In genomic region chr4:128061566-128062536, GRCh38 we compare ENCODE assay signal across 8 cellular contexts. TPM values are rescaled to one million over a fixed set of nuclear protein-coding genes. Genes with fewer than 3 reads are reported as not detected.
DNase-seq lines count a peak whose midpoint lies in the region; ATAC-seq, FAIRE-seq and TF ChIP-seq lines count a peak whose summit lies in the region.

No MANE protein-coding gene starts in this region.

- no peaks in the 10 kb centered on the region for H3K9me3 Mint-ChIP-seq in GM23338
- H3K9me3 Mint-ChIP-seq in activated naive CD8-positive, alpha-beta T cell (ENCODE audit: low read depth), result no peaks in the 10 kb centered on the region

- peak overlapping the region; percentile 92 for H3K4me3 ChIP-seq in GM23338
- peak overlapping the region; percentile 78 for H3K4me3 ChIP-seq in Karpas-422 (ENCODE audit: low read length)
- peak overlapping the region; percentile 70 to 94 for H3K4me3 ChIP-seq in SK-N-SH (ENCODE audit: low read depth in 2 of 2, low read length in 1 of 2)
- H3K4me3 ChIP-seq in cardiac muscle cell, result peak overlapping the region; percentile 75
- peak overlapping the region; percentile 64 to 88 (median 76) for H3K4me3 ChIP-seq in pancreas
- peak overlapping the region; percentile 42 to 87 (median 78) for H3K4me3 ChIP-seq in thyroid gland (replicated peaks in 1 of 3)

- TF ChIP-seq CTCF in GM23338 (conservative IDR thresholded peaks at IDR 0.05; ENCODE audit: low read depth in 2 of 2), result peak; percentile 13 to 25; a peak in 1 of 4 replicates
- peak; percentile 39 for TF ChIP-seq CTCF in SK-N-SH (IDR thresholded peaks at IDR 0.05)
- TF ChIP-seq CTCF in cardiac muscle cell (IDR thresholded peaks at IDR 0.05; ENCODE audit: low read depth, low read length), result no peak
- TF ChIP-seq CTCF in pancreas (IDR thresholded peaks at IDR 0.05), result no peak
- peak in 2 of 6 experiments; percentile 8 to 16 for TF ChIP-seq CTCF in thyroid gland (IDR thresholded peaks at IDR 0.05)

- peak overlapping the region; percentile 86 for H3K9ac ChIP-seq in ES-I3 (ENCODE audit: low read depth, low read length)
- peak overlapping the region; percentile 86 for H3K9ac ChIP-seq in Karpas-422 (ENCODE audit: low read length)
- H3K9ac ChIP-seq in SK-N-SH, result peak overlapping the region; percentile 98

- H3K4me1 ChIP-seq in ES-I3 (ENCODE audit: insufficient read depth, low read length) (no peaks in the 10 kb centered on the region), GM23338 (ENCODE audit: insufficient read depth) (peaks cover 22% of the 10 kb centered on the region; the same call in 1 of the 2 replicates), Karpas-422 (ENCODE audit: low read length) (peaks cover 29% of the 10 kb centered on the region), SK-N-SH (ENCODE audit: control insufficient read depth in 1 of 2, insufficient read depth in 2 of 2, low read depth in 1 of 2, low read length in 1 of 2) (no peaks in the 10 kb centered on the region; a peak in 1 of 4 replicates), cardiac muscle cell (ENCODE audit: low read depth) (no peaks in the 10 kb centered on the region), pancreas (peaks cover 0 to 9% (median 0%) of the 10 kb centered on the region in 3 donors), thyroid gland (peaks cover 0 to 5% of the 10 kb centered on the region in 2 donors)

- H3K9me3 ChIP-seq in ES-I3 (ENCODE audit: control insufficient read depth, insufficient read depth, low read length) (no peaks in the 10 kb centered on the region), Karpas-422 (ENCODE audit: low read length) (no peaks in the 10 kb centered on the region), SK-N-SH (no peaks in the 10 kb centered on the region), cardiac muscle cell (ENCODE audit: low read depth) (no peaks in the 10 kb centered on the region), pancreas (no peaks in the 10 kb centered on the region), thyroid gland (no peaks in the 10 kb centered on the region)

- TF ChIP-seq RAD21 in SK-N-SH (IDR thresholded peaks at IDR 0.05; ENCODE audit: low read length), result 0 out of 2 replicates have a peak, but pooled peaks have one; percentile 5

- H3K4me2 ChIP-seq in GM23338 (peak overlapping the region; percentile 81), Karpas-422 (ENCODE audit: low read depth, low read length, poor library complexity, severe bottlenecking) (peak overlapping the region; percentile 96), SK-N-SH (peak overlapping the region; percentile 91)

- TF ChIP-seq EP300 in SK-N-SH (IDR thresholded peaks at IDR 0.05; ENCODE audit: borderline replicate concordance in 1 of 2, low read depth in 1 of 2, low read length in 1 of 2), result peak in 1 of 2 experiments; percentile 8; a peak in 1 of 4 replicates

- H3K36me3 ChIP-seq in ES-I3 (ENCODE audit: insufficient read depth, low read length) (no peaks in the 10 kb centered on the region), GM23338 (ENCODE audit: insufficient read depth) (no peaks in the 10 kb centered on the region), Karpas-422 (ENCODE audit: insufficient read depth, low read length) (no peaks in the 10 kb centered on the region), SK-N-SH (replicated peaks in 1 of 2; ENCODE audit: control insufficient read depth in 1 of 2, insufficient read depth in 2 of 2, low read length in 1 of 2) (no peaks in the 10 kb centered on the region), cardiac muscle cell (no peaks in the 10 kb centered on the region), pancreas (no peaks in the 10 kb centered on the region), thyroid gland (no peaks in the 10 kb centered on the region)

- H3F3A ChIP-seq in GM23338 (replicated peaks; ENCODE audit: low read depth), result peaks cover 11% of the 10 kb centered on the region; the same call in 1 of the 2 replicates
- H3F3A ChIP-seq in SK-N-SH (replicated peaks; ENCODE audit: insufficient read depth), result peaks cover 5% of the 10 kb centered on the region

- 4% methylated on average over 20 of the region's 101 CpGs for WGBS in SK-N-SH (ENCODE audit: low lambda C conversion rate)
- WGBS in pancreas, 2 donors, result 1% methylated on average over 43 to 101 of the region's 101 CpGs
- WGBS in thyroid gland, 2 donors, result 1 to 2% methylated on average over 12 to 24 of the region's 101 CpGs

- peak in 1 of 2 donors; percentile 71 for TF ChIP-seq POLR2A in thyroid gland (IDR thresholded peaks at IDR 0.05)

- peaks cover 17% of the 10 kb centered on the region for H3K4me1 Mint-ChIP-seq in GM23338
- H3K4me1 Mint-ChIP-seq in activated naive CD8-positive, alpha-beta T cell (ENCODE audit: low read depth), result peaks cover 16% of the 10 kb centered on the region

- no peaks in the 10 kb centered on the region; the same call in 2 of the 3 replicates for H3K36me3 Mint-ChIP-seq in GM23338 (ENCODE audit: low read depth)
- no peaks in the 10 kb centered on the region for H3K36me3 Mint-ChIP-seq in activated naive CD8-positive, alpha-beta T cell

- H3K27ac Mint-ChIP-seq in GM23338, result 0 out of 2 replicates have a peak overlapping the region, but pooled peaks have one; percentile 65
- peak overlapping the region; percentile 10 for H3K27ac Mint-ChIP-seq in activated naive CD8-positive, alpha-beta T cell

- POLR2A ChIA-PET in SK-N-SH (lab: Yijun Ruan, JAX), result interaction anchor here (0.6 to 1.9 kb wide), 7 partner anchors 10 to 181 kb away, joined by 3 to 26 read pairs (median 5); partner anchors contain the start of genes ABHD18, MFSD8 and PLK4

- peaks cover 6% of the 10 kb centered on the region; the same call in 1 of the 2 replicates for H4K20me1 ChIP-seq in GM23338 (replicated peaks; ENCODE audit: insufficient read depth)
- no peaks in the 10 kb centered on the region for H4K20me1 ChIP-seq in Karpas-422 (ENCODE audit: insufficient read depth, low read depth, low read length)
- H4K20me1 ChIP-seq in SK-N-SH (ENCODE audit: insufficient read depth), result peaks cover 13% of the 10 kb centered on the region; the same call in 1 of the 2 replicates

- H3K9me2 ChIP-seq in GM23338 (ENCODE audit: insufficient read depth), result no peaks in the 10 kb centered on the region
- H3K9me2 ChIP-seq in Karpas-422 (replicated peaks; ENCODE audit: insufficient read depth, low read length), result no peaks in the 10 kb centered on the region
- no peaks in the 10 kb centered on the region for H3K9me2 ChIP-seq in SK-N-SH

- no peak overlapping the region; the same call in 1 of the 2 replicates for H2AFZ ChIP-seq in GM23338
- H2AFZ ChIP-seq in Karpas-422 (ENCODE audit: low read length), result peak overlapping the region; percentile 4; the same call in 1 of the 2 replicates
- peak overlapping the region; percentile 92; the same call in 1 of the 2 replicates for H2AFZ ChIP-seq in SK-N-SH (ENCODE audit: low read depth)

- FAIRE-seq in pancreas (lab: Jason Lieb, UNC), result no peak

- ATAC-seq in GM23338, result peak; percentile 22
- ATAC-seq in pancreas, result peak; percentile 24 to 50 (median 42)

- H3K27me3 ChIP-seq in GM23338 (ENCODE audit: insufficient read depth) (no peaks in the 10 kb centered on the region), Karpas-422 (ENCODE audit: low read length) (no peaks in the 10 kb centered on the region), SK-N-SH (ENCODE audit: insufficient read depth) (no peaks in the 10 kb centered on the region), cardiac muscle cell (no peaks in the 10 kb centered on the region), pancreas (no peaks in the 10 kb centered on the region), thyroid gland (no peaks in the 10 kb centered on the region)

- H3K79me2 ChIP-seq in GM23338 (replicated peaks; ENCODE audit: insufficient read depth), result peaks cover 49% of the 10 kb centered on the region
- peaks cover 65% of the 10 kb centered on the region for H3K79me2 ChIP-seq in Karpas-422 (ENCODE audit: low read length)
- H3K79me2 ChIP-seq in SK-N-SH (ENCODE audit: insufficient read depth), result peaks cover 51% of the 10 kb centered on the region

- intact Hi-C loops in pancreas (cut with DNase I) (no loop called here), thyroid gland (cut with DNase I) (no loop called here)

- CTCF ChIA-PET in SK-N-SH (lab: Yijun Ruan, JAX), result interaction anchor here (1.0 to 2.1 kb wide), 3 partner anchors 10 to 131 kb away, joined by 3 to 9 read pairs (median 3); no protein-coding TSS in a partner anchor

- H3K27me3 Mint-ChIP-seq in GM23338 (ENCODE audit: insufficient read depth, low read depth, poor library complexity), result peaks cover 10% of the 10 kb centered on the region
- no peaks in the 10 kb centered on the region for H3K27me3 Mint-ChIP-seq in activated naive CD8-positive, alpha-beta T cell

- DNase-seq in GM23338 (ENCODE audit: low spot score), result peak; percentile 73
- peak; percentile 84 for DNase-seq in Karpas-422
- DNase-seq in SK-N-SH, result peak; percentile 78
- DNase-seq in cardiac muscle cell (ENCODE audit: low read depth in 1 of 2, low spot score in 1 of 2), result peak; percentile 53 to 76
- peak; percentile 70 to 92 (median 78) for DNase-seq in pancreas
- DNase-seq in thyroid gland, result peak; percentile 70 to 73

- H3K4me3 Mint-ChIP-seq in GM23338, result peak overlapping the region; percentile 94
- peak overlapping the region; percentile 88 for H3K4me3 Mint-ChIP-seq in activated naive CD8-positive, alpha-beta T cell

- H3K27ac ChIP-seq in GM23338 (ENCODE audit: low read depth) (no peak overlapping the region; the same call in 1 of the 2 replicates), Karpas-422 (ENCODE audit: low read length) (peak overlapping the region; percentile 81), SK-N-SH (ENCODE audit: low read depth in 2 of 2, low read length in 1 of 2) (peak overlapping the region; percentile 88 to 94), cardiac muscle cell (peak overlapping the region; percentile 94), pancreas (peak overlapping the region; percentile 98 to 100 (median 99)), thyroid gland (peak overlapping the region; percentile 94 to 99 (median 96))

TF ChIP-seq in GM23338, 12 proteins besides CTCF, POLR2A, EP300 and RAD21 (continues in another document):
- TF ChIP-seq STAT1 (IDR thresholded peaks at IDR 0.05; ENCODE audit: unreplicated experiment) (no peak), CREB1 (CRISPR knock-in tag; IDR thresholded peaks at IDR 0.05; ENCODE audit: low read depth) (0 out of 2 replicates have a peak, but pooled peaks have one; percentile 14)

RNA-seq across cellular contexts. Expression of gene LARP1B, which starts 0.7 kb away (rescaled TPM):
- total RNA-seq in GM23338 (2014; rRNA removed; shearing (Covaris generic)), result 45.4 and 59.2 TPM in 2 replicates
- polyA plus RNA-seq in GM23338 (2016; fragmentation: Nextera tagmentation; extraction: Ambion mirVana) (39.6 and 42.5 TPM in 2 replicates), SK-N-SH (2012; rRNA removed) (4.8 and 6.4 TPM in 2 replicates), cardiac muscle cell (5.8 and 12.2 TPM in 2 replicates), pancreas (10 to 100 TPM; 19.2 to 20.9 TPM)
- total RNA-seq in Karpas-422 (2014; rRNA removed; shearing (Covaris generic); ENCODE audit: low replicate concordance), result 45.9 and 62.8 TPM in 2 replicates
- polyA plus RNA-seq in SK-N-SH (2012; cell fraction: cytosol; rRNA removed), result 6.4 and 8.2 TPM in 2 replicates
- polyA plus RNA-seq in SK-N-SH (2012; cell fraction: nucleus; rRNA removed), result 5.7 and 13.3 TPM in 2 replicates
- total RNA-seq in cardiac muscle cell (10.9 and 16.7 TPM in 2 replicates), pancreas (10 to 100 TPM; 23.7 to 34.2 (median 27.4) TPM), thyroid gland (10 to 100 TPM; 25.4 to 42.7 (median 33.4) TPM)

Comparison
In these comparisons a context has a peak if more than half of its experiments do, and no peak if none do; other contexts are left out.
1. CTCF ChIP-seq: peak in GM23338 (2 of 2) and SK-N-SH (single experiment); none in cardiac muscle cell (single experiment) and pancreas (0 of 4).
2. Peak in every context shown above with its lines, with median percentiles within 50 percentile points of each other: H3K9ac ChIP-seq, DNase-seq, H3K4me2 ChIP-seq and H3K4me3 ChIP-seq.